In the genomic region with DNA sequence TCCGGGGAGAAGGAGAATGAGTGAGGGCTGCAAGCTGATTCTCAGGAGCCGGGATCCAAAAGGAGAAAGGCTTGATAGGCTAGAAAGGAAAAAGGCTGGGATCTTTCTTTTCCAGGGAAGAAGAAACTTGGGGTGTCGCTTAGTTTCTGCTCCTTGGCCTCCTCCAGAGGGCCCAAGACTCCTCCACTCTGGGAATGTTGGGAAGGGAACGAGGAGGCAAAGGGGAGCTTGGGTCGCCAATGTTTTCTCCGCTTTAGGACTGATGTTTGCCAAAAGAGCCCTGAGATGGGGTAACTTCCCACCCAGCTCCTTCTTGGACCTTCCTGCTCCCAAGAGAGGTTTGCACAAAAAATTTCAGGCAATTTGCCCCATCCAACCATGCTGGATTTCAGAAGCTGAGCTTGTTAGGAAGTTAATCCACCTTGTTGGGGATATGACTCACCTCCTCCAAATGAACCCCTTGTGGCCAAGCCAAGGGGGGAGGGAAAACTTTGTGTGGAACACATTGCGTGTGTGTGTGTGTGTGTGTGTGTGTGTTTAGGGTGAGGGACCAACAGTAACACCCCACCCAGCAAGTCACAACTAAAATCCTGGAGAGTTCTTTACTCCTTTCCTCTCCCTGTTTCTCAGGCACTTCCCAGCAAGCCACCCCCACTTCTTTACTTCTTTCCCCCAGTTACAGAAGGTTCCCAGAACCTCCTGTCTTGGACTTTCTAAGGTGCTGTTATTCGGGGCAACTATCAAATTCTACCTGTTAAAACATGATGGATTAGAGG, we compare ENCODE assay signal across 11 cellular contexts. TPM values are rescaled to one million over a fixed set of nuclear protein-coding genes. Genes with fewer than 3 reads are reported as not detected.
DNase-seq lines count a peak whose midpoint lies in the region; ATAC-seq and TF ChIP-seq lines count a peak whose summit lies in the region.
"Had no signal": no experiment of that assay in that cellular context is flagged by ENCODE, and none has a peak within 500 bp of the region (broad histone marks: within the 10 kb centered on the region; RNA-seq: fewer than 3 reads in every experiment).

No MANE protein-coding gene starts in this region.

- peaks cover 16% of the 10 kb centered on the region for H3K4me1 ChIP-seq in HUES64 (ENCODE audit: insufficient read depth, low read length)
- H3K4me1 ChIP-seq in colonic mucosa: peaks cover 9% of the 10 kb centered on the region
- H3K4me1 ChIP-seq in mucosa of descending colon (ENCODE audit: low read depth): peaks cover 49% of the 10 kb centered on the region
- peaks cover 16 to 37% (median 35%) of the 10 kb centered on the region in 4 donors for H3K4me1 ChIP-seq in upper lobe of left lung

- TF ChIP-seq CTCF in colonic mucosa (IDR thresholded peaks at IDR 0.05) (no peak), mucosa of descending colon (IDR thresholded peaks at IDR 0.05) (no peak), upper lobe of left lung (IDR thresholded peaks at IDR 0.05) (no peak)

- no peak for TF ChIP-seq EP300 in upper lobe of left lung (IDR thresholded peaks at IDR 0.05)

- H3K9ac ChIP-seq in HUES64 (ENCODE audit: low read depth, low read length) (no peak overlapping the region), colonic mucosa (ENCODE audit: low read depth in 2 of 2, low read length in 2 of 2) (peak overlapping the region in 1 of 2 donors; percentile 62)

- intact Hi-C loops in colonic mucosa (cut with DNase I): no loop called here
- intact Hi-C loops in mucosa of descending colon (cut with DNase I, micrococcal nuclease): no loop called here

- H3K27ac ChIP-seq in HUES64 (ENCODE audit: low read depth, low read length) (no peak overlapping the region), colonic mucosa (peak overlapping the region; percentile 91), upper lobe of left lung (peak overlapping the region; percentile 44 to 95 (median 60))

- TF ChIP-seq POLR2A in upper lobe of left lung (IDR thresholded peaks at IDR 0.05): no peak

- peak overlapping the region; percentile 43 for H3K4me3 ChIP-seq in HUES64 (ENCODE audit: low read length)
- H3K4me3 ChIP-seq in colonic mucosa: no peak overlapping the region
- no peak overlapping the region for H3K4me3 ChIP-seq in mucosa of descending colon
- peak overlapping the region in 2 of 4 donors; percentile 27 to 72 for H3K4me3 ChIP-seq in upper lobe of left lung

- DNase-seq in colonic mucosa (peak; percentile 46), mucosa of descending colon (peak in 2 of 3 donors; percentile 32 to 44), upper lobe of left lung (no peak), NCI-H2029 treated with DMSO at 0.1 percent for 48 hours (lab: John Stamatoyannopoulos, UW) (no peak), C1 segment of cervical spinal cord (lab: John Stamatoyannopoulos, UW) (no peak)
- DNase-seq: activated CD4-positive, CD25-positive, alpha-beta regulatory T cell treated with anti-CD3 and anti-CD28 coated beads, Interleukin-2, amount 50 U/mL, for 72 hours; activated naive CD8-positive, alpha-beta T cell treated with anti-CD3 and anti-CD28 coated beads, Interleukin-2, amount 50 U/mL, for 24 hours; NCI-H774 had no signal

- H3K36me3 ChIP-seq in HUES64 (ENCODE audit: insufficient read depth, low read length) (no peaks in the 10 kb centered on the region), colonic mucosa (no peaks in the 10 kb centered on the region), mucosa of descending colon (ENCODE audit: low read depth) (no peaks in the 10 kb centered on the region), upper lobe of left lung (no peaks in the 10 kb centered on the region)

- no peaks in the 10 kb centered on the region for H3K9me3 ChIP-seq in HUES64 (ENCODE audit: insufficient read depth, low read depth, low read length)
- H3K9me3 ChIP-seq in colonic mucosa: no peaks in the 10 kb centered on the region
- no peaks in the 10 kb centered on the region for H3K9me3 ChIP-seq in mucosa of descending colon
- H3K9me3 ChIP-seq in upper lobe of left lung: no peaks in the 10 kb centered on the region

- 5% methylated on average over 6 of the region's 8 CpGs for WGBS in HUES64
- whole genome bisulfite sequencing in upper lobe of left lung, 2 donors: 48 to 64% methylated on average over 8 of the region's 8 CpGs

- ATAC-seq in mucosa of descending colon: no peak
- peak in 1 of 2 donors; percentile 22 for ATAC-seq in upper lobe of left lung (ENCODE audit: low FRiP score in 2 of 2)
- ATAC-seq in GM19452 (IDR thresholded peaks at IDR 0.05; ENCODE audit: unreplicated experiment): no peak
- no peak for ATAC-seq in HG03354 (IDR thresholded peaks at IDR 0.05; ENCODE audit: poor library complexity, severe bottlenecking, unreplicated experiment)
- ATAC-seq: activated naive CD8-positive, alpha-beta T cell treated with anti-CD3 and anti-CD28 coated beads, Interleukin-2, amount 50 U/mL, for 24 hours had no signal

- H3K27me3 ChIP-seq in HUES64 (ENCODE audit: insufficient read depth, low read length): peaks cover 98% of the 10 kb centered on the region
- H3K27me3 ChIP-seq in colonic mucosa: no peaks in the 10 kb centered on the region
- peaks cover 0 to 3% (median 0%) of the 10 kb centered on the region in 4 donors for H3K27me3 ChIP-seq in upper lobe of left lung

RNA-seq across cellular contexts. Expression of a gene that starts 8.7 kb away (rescaled TPM):
- 3.4 TPM for polyA plus RNA-seq in HUES64 (2013, experiment 1 of 2)
- 8.4 TPM for polyA plus RNA-seq in HUES64 (2013, experiment 2 of 2)
- total RNA-seq in colonic mucosa: 1 to 10 TPM; 1.8 to 2.4 TPM
- 1 to 10 TPM; 3.2 to 4.3 (median 3.3) TPM for total RNA-seq in mucosa of descending colon
- 1 to 10 TPM in 2 of 6 donors, under 1 TPM in 3, not detected in 1; 0.30 to 3.0 (median 0.86) TPM for total RNA-seq in upper lobe of left lung

RNA-seq across cellular contexts. Expression of a gene that starts 15.4 kb away (rescaled TPM):
- 7.8 TPM for polyA plus RNA-seq in HUES64 (2013, experiment 1 of 2)
- polyA plus RNA-seq in HUES64 (2013, experiment 2 of 2): 11.2 TPM
- total RNA-seq in colonic mucosa (1 to 10 TPM; 1.7 to 2.0 TPM), mucosa of descending colon (1 to 10 TPM; 1.5 to 2.7 (median 2.1) TPM), upper lobe of left lung (1 to 10 TPM in 1 of 6 donors, under 1 TPM in 2, not detected in 3; 0.46 to 2.1 (median 0.64) TPM)

RNA-seq across cellular contexts. Expression of a gene that starts 19.4 kb away (rescaled TPM):
- polyA plus RNA-seq in HUES64 (2013, experiment 1 of 2): not detected
- 0.44 TPM for polyA plus RNA-seq in HUES64 (2013, experiment 2 of 2)
- total RNA-seq in colonic mucosa (1 to 10 TPM; 3.3 to 4.5 TPM), mucosa of descending colon (1 to 10 TPM; 5.9 to 9.5 (median 8.3) TPM), upper lobe of left lung (10 to 100 TPM in 1 of 6 donors, 1 to 10 TPM in 5; 1.5 to 10.5 (median 6.2) TPM)

RNA-seq across cellular contexts. Expression of a gene that starts 32.3 kb away (rescaled TPM):
- 0.50 TPM for polyA plus RNA-seq in HUES64 (2013, experiment 1 of 2)
- 0.89 TPM for polyA plus RNA-seq in HUES64 (2013, experiment 2 of 2)
- 10 to 100 TPM in 1 of 2 donors, 1 to 10 TPM in 1; 9.6 to 18.7 TPM for total RNA-seq in colonic mucosa
- 10 to 100 TPM; 16.1 to 26.6 (median 23.8) TPM for total RNA-seq in mucosa of descending colon
- 10 to 100 TPM in 5 of 6 donors, 1 to 10 TPM in 1; 7.8 to 79.9 (median 16.9) TPM for total RNA-seq in upper lobe of left lung

RNA-seq across cellular contexts. Expression of a gene that starts 36.4 kb away (rescaled TPM):
- polyA plus RNA-seq in HUES64 (2013, experiment 1 of 2): 0.20 TPM
- 1.0 TPM for polyA plus RNA-seq in HUES64 (2013, experiment 2 of 2)
- total RNA-seq in colonic mucosa (10 to 100 TPM; 10.9 to 29.6 TPM), mucosa of descending colon (10 to 100 TPM; 20.2 to 39.5 (median 20.5) TPM), upper lobe of left lung (1 to 10 TPM in 4 of 6 donors, under 1 TPM in 1, not detected in 1; 0.61 to 8.4 (median 4.0) TPM)

Comparison
In these comparisons a context has a peak if more than half of its experiments do, and no peak if none do; other contexts are left out.
1. DNase-seq: peak in colonic mucosa (single experiment) and mucosa of descending colon (2 of 3); none in upper lobe of left lung (0 of 2), NCI-H2029 treated with DMSO at 0.1 percent for 48 hours (single experiment) and C1 segment of cervical spinal cord (0 of 14).